In genomic region chr18:14974576-14974975, GRCh38 we compare ENCODE assay signal across 22 cellular contexts.
DNase-seq lines count a peak whose midpoint lies in the region; ATAC-seq, FAIRE-seq and TF ChIP-seq lines count a peak whose summit lies in the region.
"Had no signal": no experiment of that assay in that cellular context is flagged by ENCODE, and none has a peak within 500 bp of the region (broad histone marks: within the 10 kb centered on the region; RNA-seq: fewer than 3 reads in every experiment).

No MANE protein-coding gene starts in this region.

- POLR2A ChIA-PET in RWPE1 (lab: Yijun Ruan, JAX; ENCODE audit: low non-redundant PET) (no interaction called here), T-cell (lab: Charles Lee) (no interaction called here)

- TF ChIP-seq CTCF in RWPE1 (conservative IDR thresholded peaks at IDR 0.05; ENCODE audit: low read depth) (no peak), tibial nerve (IDR thresholded peaks at IDR 0.05) (no peak)

- no peak for TF ChIP-seq EP300 in tibial nerve (IDR thresholded peaks at IDR 0.05)

- H3K9me3 Mint-ChIP-seq in T-cell = no peaks in the 10 kb centered on the region
- H3K9me3 Mint-ChIP-seq: natural killer cell treated with Interleukin-12 subunit alpha and Interleukin-12 subunit beta and Interleukin-15 and Interleukin-18, amount 100 ng/mL, for 72 hours had no signal

- 0 out of 2 replicates have a peak, but pooled peaks have one; percentile 10 for TF ChIP-seq POLR2A in H54 (IDR thresholded peaks at IDR 0.05; ENCODE audit: low read depth, low read length)
- no peak for TF ChIP-seq POLR2A in tibial nerve (IDR thresholded peaks at IDR 0.05)

- no peaks in the 10 kb centered on the region for H3K36me3 ChIP-seq in tibial nerve
- H3K36me3 ChIP-seq: esophagus squamous epithelium, pancreas, right lobe of liver had no signal

- H3K4me3 Mint-ChIP-seq in T-cell = no peak overlapping the region
- H3K4me3 Mint-ChIP-seq: natural killer cell treated with Interleukin-12 subunit alpha and Interleukin-12 subunit beta and Interleukin-15 and Interleukin-18, amount 100 ng/mL, for 72 hours had no signal

- no peaks in the 10 kb centered on the region for H3K9me3 ChIP-seq in tibial nerve
- H3K9me3 ChIP-seq: body of pancreas, esophagus squamous epithelium, pancreas, right lobe of liver had no signal

- peaks cover 4 to 7% of the 10 kb centered on the region in 2 donors for H3K27me3 Mint-ChIP-seq in T-cell
- H3K27me3 Mint-ChIP-seq: natural killer cell treated with Interleukin-12 subunit alpha and Interleukin-12 subunit beta and Interleukin-15 and Interleukin-18, amount 100 ng/mL, for 72 hours had no signal

- ATAC-seq in T-cell (replicated peaks in 1 of 4) = no peak
- ATAC-seq in HG02642 (IDR thresholded peaks at IDR 0.05; ENCODE audit: poor library complexity, unreplicated experiment) = no peak
- ATAC-seq: body of pancreas, pancreas had no signal

- no peaks in the 10 kb centered on the region for H3K27me3 ChIP-seq in tibial nerve
- H3K27me3 ChIP-seq: body of pancreas, esophagus squamous epithelium, pancreas, right lobe of liver had no signal

- H3K27ac ChIP-seq in RWPE1 (peak overlapping the region; percentile 55), tibial nerve (no peak overlapping the region)
- H3K27ac ChIP-seq: body of pancreas, C4-2B, esophagus squamous epithelium, pancreas, right lobe of liver had no signal

- no peaks in the 10 kb centered on the region for H3K4me1 ChIP-seq in tibial nerve
- H3K4me1 ChIP-seq: body of pancreas, esophagus squamous epithelium, pancreas, right lobe of liver had no signal

- FAIRE-seq in H54 (lab: Jason Lieb, UNC) = no peak
- FAIRE-seq: H1, pancreas had no signal

- H3K4me1 Mint-ChIP-seq in T-cell = no peaks in the 10 kb centered on the region

- DNase-seq in A172 (ENCODE audit: low spot score) (peak; percentile 92), H54 (ENCODE audit: insufficient read length, low spot score) (no peak), RWPE1 (ENCODE audit: low spot score) (no peak), kidney tubule cell (ENCODE audit: low spot score) (peak; percentile 73), T-cell (no peak), RKO (ENCODE audit: low spot score) (no peak), tibial nerve (ENCODE audit: low spot score in 2 of 2) (no peak)
- DNase-seq: activated CD4-positive, alpha-beta T cell treated with anti-CD3 and anti-CD28 coated beads, Interleukin-2, amount 50 U/mL, for 4 hours; activated effector memory CD4-positive, alpha-beta T cell treated with Interleukin-2 at 50 U/mL for 16 hours; body of pancreas; effector CD8-positive, alpha-beta T cell; esophagus squamous epithelium; NCI-H146; NCI-H2171; NCI-H526 treated with DMSO at 0.1 percent for 48 hours; pancreas; right lobe of liver; stimulated activated CD4-positive, alpha-beta T cell treated with anti-CD3 and anti-CD28 coated beads, Interleukin-15, amount 100 ng/mL, for 24 hours had no signal

- WGBS in tibial nerve, 2 donors = 58% methylated on average over 3 of the region's 3 CpGs

- CTCF ChIA-PET in RWPE1 (lab: Yijun Ruan, JAX) = no interaction called here
- CTCF ChIA-PET in T-cell (lab: Charles Lee) = no interaction called here

- no peak overlapping the region for H3K4me3 ChIP-seq in tibial nerve
- H3K4me3 ChIP-seq: body of pancreas, esophagus squamous epithelium, pancreas, right lobe of liver had no signal

- no peak overlapping the region for H3K27ac Mint-ChIP-seq in T-cell
- H3K27ac Mint-ChIP-seq: natural killer cell treated with Interleukin-12 subunit alpha and Interleukin-12 subunit beta and Interleukin-15 and Interleukin-18, amount 100 ng/mL, for 72 hours had no signal

- no peaks in the 10 kb centered on the region for H3K36me3 Mint-ChIP-seq in T-cell
- H3K36me3 Mint-ChIP-seq: natural killer cell treated with Interleukin-12 subunit alpha and Interleukin-12 subunit beta and Interleukin-15 and Interleukin-18, amount 100 ng/mL, for 72 hours had no signal

Comparison
In these comparisons a context has a peak if more than half of its experiments do, and no peak if none do; other contexts are left out.
1. DNase-seq: peak in A172 (single experiment) and kidney tubule cell (single experiment); none in H54 (single experiment), RWPE1 (single experiment), T-cell (0 of 34), RKO (single experiment) and tibial nerve (0 of 2).